Comparison of ENCODE assay signal across 27 cellular contexts in genomic region chr11:34627197-34627596, GRCh38. TPM values are rescaled to one million over a fixed set of nuclear protein-coding genes. Genes with fewer than 3 reads are reported as not detected.
DNase-seq lines count a peak whose midpoint lies in the region; ATAC-seq and TF ChIP-seq lines count a peak whose summit lies in the region.
"Had no signal": no experiment of that assay in that cellular context is flagged by ENCODE, and none has a peak within 500 bp of the region (broad histone marks: within the 10 kb centered on the region; RNA-seq: fewer than 3 reads in every experiment).

No MANE protein-coding gene starts in this region.

- H3K4me2 ChIP-seq in HCT116 (ENCODE audit: low read length) = peak overlapping the region; percentile 68
- H3K4me2 ChIP-seq in PC-9 = peak overlapping the region; percentile 97
- H3K4me2 ChIP-seq: A549; BLaER1 treated with 17β-estradiol and CSF1 and Interleukin-3, amounts not matched to agents 10 nM and 100 nM had no signal

- H2AFZ ChIP-seq in HCT116 (ENCODE audit: low read depth, low read length, poor library complexity, severe bottlenecking) (no peak overlapping the region), PC-9 (no peak overlapping the region)

- H3K9me2 ChIP-seq in HCT116 (ENCODE audit: insufficient read depth) = no peaks in the 10 kb centered on the region
- H3K9me2 ChIP-seq in PC-9 (ENCODE audit: insufficient read depth) = no peaks in the 10 kb centered on the region

- POLR2A ChIA-PET in HCT116 (lab: Charles Lee) (no interaction called here), PC-9 (lab: Charles Lee; ENCODE audit: unreplicated experiment) (no interaction called here)

- TF ChIP-seq CTCF in HCT116 (IDR thresholded peaks at IDR 0.05 in 2 of 3, conservative IDR thresholded peaks at IDR 0.05 in 1 of 3; ENCODE audit: borderline replicate concordance in 1 of 3, insufficient read depth in 1 of 3, low read depth in 2 of 3, low read length in 2 of 3) (no peak), PC-9 (conservative IDR thresholded peaks at IDR 0.05) (no peak), epithelial cell of esophagus (IDR thresholded peaks at IDR 0.05; ENCODE audit: insufficient read depth, low read depth, low read length, missing control alignments) (no peak), prostate gland (IDR thresholded peaks at IDR 0.05) (no peak), brain microvascular endothelial cell (IDR thresholded peaks at IDR 0.05; ENCODE audit: low read depth, low read length, missing control alignments) (no peak)

- no peak for TF ChIP-seq POLR2A in HCT116 (IDR thresholded peaks at IDR 0.05; ENCODE audit: borderline replicate concordance, extremely low read depth, insufficient read depth, insufficient read length)
- TF ChIP-seq POLR2A in prostate gland (IDR thresholded peaks at IDR 0.05) = no peak

- peaks cover 10 to 89% of the 10 kb centered on the region in 2 experiments; a peak in 3 of 4 replicates for H3K4me1 ChIP-seq in HCT116 (ENCODE audit: control insufficient read depth in 1 of 2, insufficient read depth in 2 of 2, low read length in 2 of 2)
- H3K4me1 ChIP-seq in PC-9 (replicated peaks; ENCODE audit: insufficient read depth) = peaks cover 83% of the 10 kb centered on the region
- H3K4me1 ChIP-seq in prostate gland (replicated peaks) = peaks cover 3% of the 10 kb centered on the region
- H3K4me1 ChIP-seq: BLaER1 treated with 17β-estradiol and CSF1 and Interleukin-3, amounts not matched to agents 10 nM and 100 nM had no signal

- in situ Hi-C loops in brain microvascular endothelial cell (cut with HindIII; ENCODE audit: low pct_ligation_motif_present, low sequenced_read_pairs) = no loop called here

- RAD21 ChIA-PET in HCT116 (lab: Charles Lee; ENCODE audit: low non-redundant PET in 1 of 2, low total read pairs in 2 of 2, uncharacterized antibody in 2 of 2, unreplicated experiment in 2 of 2) = interaction anchor here in 1 of 2 experiments (0.7 kb wide), 1 partner anchor 19 kb away, joined by 3 read pairs; no protein-coding TSS in a partner anchor

- BruUV-seq in HCT116 (replicated peaks; lab: Mats Ljungman, UMichigan) (no TSS peak), PC-9 (replicated peaks; lab: Mats Ljungman, UMichigan) (no TSS peak)

- CTCF ChIA-PET in HCT116 (lab: Charles Lee) = no interaction called here
- CTCF ChIA-PET in PC-9 (lab: Charles Lee) = interaction anchor here (0.6 kb wide), 1 partner anchor 142 kb away, joined by 3 read pairs; no protein-coding TSS in a partner anchor

- H3K27ac ChIP-seq in HCT116 (ENCODE audit: low read depth, low read length) (no peak overlapping the region), PC-9 (peak overlapping the region; percentile 6; the same call in 1 of the 2 replicates), prostate gland (peak overlapping the region; percentile 90 to 94), brain microvascular endothelial cell (no peak overlapping the region)
- H3K27ac ChIP-seq: BLaER1 treated with 17β-estradiol and CSF1 and Interleukin-3, amounts not matched to agents 10 nM and 100 nM; SK-N-MC had no signal

- 64% methylated on average over 1 of the region's 1 CpG for WGBS in prostate gland

- TF ChIP-seq RAD21 in HCT116 (IDR thresholded peaks at IDR 0.05; ENCODE audit: low read depth) = no peak

- no peak for ATAC-seq in HCT116
- no peak for ATAC-seq in HG03520 (IDR thresholded peaks at IDR 0.05; ENCODE audit: unreplicated experiment)
- ATAC-seq: A549, HepG2 had no signal

- H3F3A ChIP-seq in PC-9 (ENCODE audit: insufficient read depth, low read depth) = peaks cover 62% of the 10 kb centered on the region

- H3K9me3 ChIP-seq in HCT116 (ENCODE audit: control insufficient read depth in 1 of 2, insufficient read depth in 1 of 2, low read depth in 1 of 2, low read length in 2 of 2) = no peaks in the 10 kb centered on the region
- H3K9me3 ChIP-seq in PC-9 (ENCODE audit: insufficient read depth, low read depth) = no peaks in the 10 kb centered on the region
- H3K9me3 ChIP-seq in prostate gland = no peaks in the 10 kb centered on the region
- H3K9me3 ChIP-seq: A549; BLaER1 treated with 17β-estradiol and CSF1 and Interleukin-3, amounts not matched to agents 10 nM and 100 nM had no signal

- 0 out of 2 replicates have a peak overlapping the region, but pooled peaks have one; percentile 68 for H3K9ac ChIP-seq in HCT116 (ENCODE audit: low read length)
- H3K9ac ChIP-seq: BLaER1 treated with 17β-estradiol and CSF1 and Interleukin-3, amounts not matched to agents 10 nM and 100 nM had no signal

- H3K4me3 ChIP-seq in HCT116 (replicated peaks in 1 of 2; ENCODE audit: low read depth in 1 of 2, low read length in 2 of 2) (0 out of 4 replicates have a peak overlapping the region, but pooled peaks of 1 of the 2 experiments have one; percentile 57), PC-9 (peak overlapping the region; percentile 89; the same call in 1 of the 2 replicates), epithelial cell of esophagus (ENCODE audit: low read length) (peak overlapping the region; percentile 92), prostate gland (peak overlapping the region in 1 of 2 donors; percentile 44), brain microvascular endothelial cell (ENCODE audit: low read depth, low read length) (no peak overlapping the region)
- H3K4me3 ChIP-seq: A549; BLaER1 treated with 17β-estradiol and CSF1 and Interleukin-3, amounts not matched to agents 10 nM and 100 nM; SK-N-MC had no signal

- H4K20me1 ChIP-seq in HCT116 (ENCODE audit: insufficient read depth) (no peaks in the 10 kb centered on the region), PC-9 (ENCODE audit: insufficient read depth) (peaks cover 20% of the 10 kb centered on the region)
- H4K20me1 ChIP-seq: BLaER1 treated with 17β-estradiol and CSF1 and Interleukin-3, amounts not matched to agents 10 nM and 100 nM had no signal

- H3K36me3 ChIP-seq in HCT116 (ENCODE audit: control insufficient read depth in 1 of 2, insufficient read depth in 2 of 2, low read length in 2 of 2) (no peaks in the 10 kb centered on the region), PC-9 (ENCODE audit: low read depth) (peaks cover 65% of the 10 kb centered on the region), prostate gland (no peaks in the 10 kb centered on the region), brain microvascular endothelial cell (replicated peaks) (no peaks in the 10 kb centered on the region)
- H3K36me3 ChIP-seq: BLaER1 treated with 17β-estradiol and CSF1 and Interleukin-3, amounts not matched to agents 10 nM and 100 nM had no signal

- H3K79me2 ChIP-seq in HCT116 (ENCODE audit: insufficient read depth, low read length) = peaks cover 78% of the 10 kb centered on the region
- H3K79me2 ChIP-seq in PC-9 (ENCODE audit: low read depth) = peaks cover 100% of the 10 kb centered on the region

- H3K27me3 ChIP-seq in HCT116 (ENCODE audit: insufficient read depth, low read length) (no peaks in the 10 kb centered on the region), PC-9 (ENCODE audit: insufficient read depth, low read depth) (no peaks in the 10 kb centered on the region), prostate gland (replicated peaks; ENCODE audit: insufficient read depth) (no peaks in the 10 kb centered on the region), brain microvascular endothelial cell (replicated peaks) (no peaks in the 10 kb centered on the region)
- H3K27me3 ChIP-seq: BLaER1 treated with 17β-estradiol and CSF1 and Interleukin-3, amounts not matched to agents 10 nM and 100 nM had no signal

- DNase-seq in HCT116 (ENCODE audit: low read depth, low spot score) = no peak
- peak in 1 of 2 experiments; percentile 16 for DNase-seq in PC-9
- DNase-seq in epithelial cell of esophagus (ENCODE audit: low read depth) = peak; percentile 88
- DNase-seq in prostate gland (ENCODE audit: low spot score) = no peak
- no peak for DNase-seq in NCI-H2171 (lab: John Stamatoyannopoulos, UW)
- DNase-seq in brain microvascular endothelial cell = no peak
- DNase-seq: AML-193; CD4-positive, alpha-beta memory T cell; COR-L47; Karpas-422; NCI-H1092 treated with DMSO at 0.1 percent for 48 hours; NCI-H1436; NCI-H187; NCI-H2081 treated with DMSO at 0.1 percent for 48 hours; NCI-H2171 treated with DMSO at 0.1 percent for 48 hours; NCI-H345; NCI-H510A treated with DMSO at 0.1 percent for 48 hours; NCI-H82; NK-92 treated with Interleukin-12 subunit alpha and Interleukin-12 subunit beta, amount 100 ng/mL, for 24 hours; SIG-M5 had no signal

- intact Hi-C loops in HCT116 (cut with micrococcal nuclease) = no loop called here
- intact Hi-C loops in PC-9 (cut with micrococcal nuclease; ENCODE audit: unreplicated experiment) = no loop called here
- intact Hi-C loops in prostate gland (cut with DNase I) = no loop called here

TF ChIP-seq in HCT116, 20 proteins besides CTCF, POLR2A, EP300 and RAD21 (continues in another document):
- TF ChIP-seq, protein P1, sequence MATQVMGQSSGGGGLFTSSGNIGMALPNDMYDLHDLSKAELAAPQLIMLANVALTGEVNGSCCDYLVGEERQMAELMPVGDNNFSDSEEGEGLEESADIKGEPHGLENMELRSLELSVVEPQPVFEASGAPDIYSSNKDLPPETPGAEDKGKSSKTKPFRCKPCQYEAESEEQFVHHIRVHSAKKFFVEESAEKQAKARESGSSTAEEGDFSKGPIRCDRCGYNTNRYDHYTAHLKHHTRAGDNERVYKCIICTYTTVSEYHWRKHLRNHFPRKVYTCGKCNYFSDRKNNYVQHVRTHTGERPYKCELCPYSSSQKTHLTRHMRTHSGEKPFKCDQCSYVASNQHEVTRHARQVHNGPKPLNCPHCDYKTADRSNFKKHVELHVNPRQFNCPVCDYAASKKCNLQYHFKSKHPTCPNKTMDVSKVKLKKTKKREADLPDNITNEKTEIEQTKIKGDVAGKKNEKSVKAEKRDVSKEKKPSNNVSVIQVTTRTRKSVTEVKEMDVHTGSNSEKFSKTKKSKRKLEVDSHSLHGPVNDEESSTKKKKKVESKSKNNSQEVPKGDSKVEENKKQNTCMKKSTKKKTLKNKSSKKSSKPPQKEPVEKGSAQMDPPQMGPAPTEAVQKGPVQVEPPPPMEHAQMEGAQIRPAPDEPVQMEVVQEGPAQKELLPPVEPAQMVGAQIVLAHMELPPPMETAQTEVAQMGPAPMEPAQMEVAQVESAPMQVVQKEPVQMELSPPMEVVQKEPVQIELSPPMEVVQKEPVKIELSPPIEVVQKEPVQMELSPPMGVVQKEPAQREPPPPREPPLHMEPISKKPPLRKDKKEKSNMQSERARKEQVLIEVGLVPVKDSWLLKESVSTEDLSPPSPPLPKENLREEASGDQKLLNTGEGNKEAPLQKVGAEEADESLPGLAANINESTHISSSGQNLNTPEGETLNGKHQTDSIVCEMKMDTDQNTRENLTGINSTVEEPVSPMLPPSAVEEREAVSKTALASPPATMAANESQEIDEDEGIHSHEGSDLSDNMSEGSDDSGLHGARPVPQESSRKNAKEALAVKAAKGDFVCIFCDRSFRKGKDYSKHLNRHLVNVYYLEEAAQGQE (IDR thresholded peaks at IDR 0.05; ENCODE audit: low read depth) = no peak
- TF ChIP-seq SP1 (IDR thresholded peaks at IDR 0.05; ENCODE audit: low read depth) (no peak), EZH2phosphoT487 (IDR thresholded peaks at IDR 0.05; ENCODE audit: borderline replicate concordance) (no peak), FOSL1 (IDR thresholded peaks at IDR 0.05; ENCODE audit: low read depth) (no peak), ZFX (IDR thresholded peaks at IDR 0.05) (no peak), ZNF274 (IDR thresholded peaks at IDR 0.05; ENCODE audit: low read depth, low read length) (no peak)

RNA-seq across cellular contexts. Expression of gene EHF, which starts 6.3 kb away (rescaled TPM):
- total RNA-seq in HCT116 (2021; ENCODE audit: unreplicated experiment) (51.5 TPM), PC-9 (2021) (85.7 and 118 TPM in 2 replicates), prostate gland (100 to 1,000 TPM; 164 to 332 TPM)
- polyA plus RNA-seq in HCT116 (2012) = 58.5 and 60.4 TPM in 2 replicates
- total RNA-seq: CD4-positive, alpha-beta memory T cell; H4; HT1080 had no signal
- polyA plus RNA-seq: CD4-positive, alpha-beta memory T cell had no signal

Comparison
In these comparisons a context has a peak if more than half of its experiments do, and no peak if none do; other contexts are left out.
1. H3K27ac ChIP-seq: peak in PC-9 (single experiment) and prostate gland (2 of 2); none in HCT116 (single experiment) and brain microvascular endothelial cell (single experiment).